ENCODE assay signal across 9 cellular contexts in genomic region chr6:108168501-108168979, GRCh38. TPM values are rescaled to one million over a fixed set of nuclear protein-coding genes. Genes with fewer than 3 reads are reported as not detected.
DNase-seq lines count a peak whose midpoint lies in the region; ATAC-seq and TF ChIP-seq lines count a peak whose summit lies in the region.
"Had no signal": no experiment of that assay in that cellular context is flagged by ENCODE, and none has a peak within 500 bp of the region (broad histone marks: within the 10 kb centered on the region; RNA-seq: fewer than 3 reads in every experiment).

No MANE protein-coding gene starts in this region.

- H3K27me3 ChIP-seq in endodermal cell (ENCODE audit: control insufficient read depth, insufficient read depth, low read length, poor library complexity, severe bottlenecking) = peaks cover 100% of the 10 kb centered on the region

- H3K9ac ChIP-seq in endodermal cell (ENCODE audit: extremely low read depth, low read length, poor library complexity, severe bottlenecking) = no peak overlapping the region

- ATAC-seq in natural killer cell (peak in 2 of 3 donors; percentile 30 to 68), GM18517 (IDR thresholded peaks at IDR 0.05; ENCODE audit: unreplicated experiment) (no peak), GM19395 (IDR thresholded peaks at IDR 0.05; ENCODE audit: unreplicated experiment) (no peak), HG02642 (IDR thresholded peaks at IDR 0.05; ENCODE audit: poor library complexity, unreplicated experiment) (no peak), HG03097 (IDR thresholded peaks at IDR 0.05; ENCODE audit: low FRiP score, unreplicated experiment) (no peak)

- H3K9me3 Mint-ChIP-seq in endodermal cell = no peaks in the 10 kb centered on the region
- no peaks in the 10 kb centered on the region for H3K9me3 Mint-ChIP-seq in natural killer cell

- H3K27ac Mint-ChIP-seq in endodermal cell = no peak overlapping the region
- H3K27ac Mint-ChIP-seq in natural killer cell = no peak overlapping the region

- peak overlapping the region; percentile 12 for H3K4me3 Mint-ChIP-seq in endodermal cell
- peak overlapping the region; percentile 47 for H3K4me3 Mint-ChIP-seq in natural killer cell

- H3K27ac ChIP-seq in endodermal cell (ENCODE audit: low read depth, low read length) = no peak overlapping the region
- H3K27ac ChIP-seq: skin epidermis had no signal

- H3K27me3 Mint-ChIP-seq in endodermal cell (ENCODE audit: insufficient read depth) (peaks cover 99% of the 10 kb centered on the region), natural killer cell (ENCODE audit: low read depth in 2 of 2) (peaks cover 68 to 83% of the 10 kb centered on the region in 2 donors)

- no peaks in the 10 kb centered on the region for H3K9me3 ChIP-seq in endodermal cell (ENCODE audit: control insufficient read depth, low read length)

- intact Hi-C loops in natural killer cell (cut with micrococcal nuclease) = no loop called here

- peaks cover 16% of the 10 kb centered on the region for H3K4me1 ChIP-seq in endodermal cell (ENCODE audit: control insufficient read depth, insufficient read depth, low read length)

- H3K36me3 Mint-ChIP-seq in endodermal cell (ENCODE audit: low read depth) (no peaks in the 10 kb centered on the region), natural killer cell (no peaks in the 10 kb centered on the region)

- no peaks in the 10 kb centered on the region for H3K36me3 ChIP-seq in endodermal cell (ENCODE audit: control insufficient read depth, insufficient read depth, low read length)

- H3K4me3 ChIP-seq in endodermal cell (ENCODE audit: low read length) = peak overlapping the region; percentile 73

- peak; percentile 70 for TF ChIP-seq CTCF in endodermal cell (conservative IDR thresholded peaks at IDR 0.05)
- TF ChIP-seq CTCF in natural killer cell (IDR thresholded peaks at IDR 0.05) = no peak

- peaks cover 32% of the 10 kb centered on the region for H3K4me1 Mint-ChIP-seq in endodermal cell
- H3K4me1 Mint-ChIP-seq in natural killer cell = peaks cover 21 to 37% of the 10 kb centered on the region in 2 donors

- 1 to 2% methylated on average over 32 to 34 of the region's 34 CpGs for WGBS in endodermal cell (ENCODE audit: insufficient coverage in 1 of 2, insufficient read length in 1 of 2), 2 experiments

- peak; percentile 43 for DNase-seq in Ammon's horn (ENCODE audit: low spot score)
- peak; percentile 98 for DNase-seq in HuH-7.5 (ENCODE audit: low spot score)
- DNase-seq in endodermal cell = peak; percentile 88
- no peak for DNase-seq in natural killer cell

RNA-seq across cellular contexts. Expression of gene NR2E1, which starts 2.7 kb away (rescaled TPM):
- not detected for total RNA-seq in endodermal cell
- 0.11 TPM for polyA plus RNA-seq in endodermal cell (2013, experiment 1 of 2)
- 0.17 TPM for polyA plus RNA-seq in endodermal cell (2013, experiment 2 of 2)
- total RNA-seq in natural killer cell = not detected

Comparison
In these comparisons a context has a peak if more than half of its experiments do, and no peak if none do; other contexts are left out.
1. ATAC-seq: peak in natural killer cell (2 of 3); none in GM18517 (single experiment), GM19395 (single experiment), HG02642 (single experiment) and HG03097 (single experiment).